In the genomic region with DNA sequence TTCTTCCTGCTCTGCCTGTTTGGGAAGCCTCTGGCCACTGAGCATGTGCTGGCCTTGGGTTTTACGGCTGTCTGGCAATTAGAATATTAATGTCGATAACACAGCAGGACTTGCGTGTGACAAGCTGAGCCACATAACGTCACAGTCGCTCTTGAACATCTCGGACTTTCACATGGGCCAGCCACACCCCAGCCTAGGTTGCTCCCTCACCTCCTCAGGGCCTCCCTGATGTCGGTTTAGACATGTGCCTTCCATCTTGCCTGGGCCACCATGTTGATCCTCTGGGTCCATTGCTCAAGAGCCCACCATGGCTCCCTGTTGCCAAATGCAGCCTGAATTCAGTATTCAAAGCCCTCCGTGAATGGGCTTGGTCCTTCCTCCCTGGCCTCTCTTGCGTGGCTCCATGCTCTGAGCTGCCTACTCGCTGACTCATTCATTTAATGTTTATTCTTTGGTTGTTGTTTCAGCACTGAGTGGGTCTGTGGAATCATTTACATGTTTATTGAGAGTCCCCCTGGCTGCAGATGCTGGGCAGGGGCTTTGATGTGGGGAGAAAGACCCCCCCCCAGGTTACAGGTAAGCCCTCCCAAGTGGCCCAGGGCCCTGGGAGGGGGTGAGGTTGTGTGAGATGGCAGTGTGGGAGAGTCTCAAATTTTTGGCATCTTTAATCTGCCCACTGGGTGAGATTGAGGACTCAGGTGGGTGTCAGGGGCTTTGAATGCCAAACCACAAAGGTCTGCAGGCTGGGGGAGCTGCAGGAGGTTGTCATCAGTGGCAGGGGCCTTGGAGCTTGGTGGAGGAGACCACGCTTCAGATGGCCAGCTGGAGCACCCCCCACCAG, we compare ENCODE assay signal across 1 cellular context.
TF ChIP-seq lines count a peak whose summit lies in the region.

No MANE protein-coding gene starts in this region.

TF ChIP-seq in K562, 482 proteins besides CTCF, POLR2A, EP300 and RAD21 (continued from another document):
- TF ChIP-seq, protein P1, sequence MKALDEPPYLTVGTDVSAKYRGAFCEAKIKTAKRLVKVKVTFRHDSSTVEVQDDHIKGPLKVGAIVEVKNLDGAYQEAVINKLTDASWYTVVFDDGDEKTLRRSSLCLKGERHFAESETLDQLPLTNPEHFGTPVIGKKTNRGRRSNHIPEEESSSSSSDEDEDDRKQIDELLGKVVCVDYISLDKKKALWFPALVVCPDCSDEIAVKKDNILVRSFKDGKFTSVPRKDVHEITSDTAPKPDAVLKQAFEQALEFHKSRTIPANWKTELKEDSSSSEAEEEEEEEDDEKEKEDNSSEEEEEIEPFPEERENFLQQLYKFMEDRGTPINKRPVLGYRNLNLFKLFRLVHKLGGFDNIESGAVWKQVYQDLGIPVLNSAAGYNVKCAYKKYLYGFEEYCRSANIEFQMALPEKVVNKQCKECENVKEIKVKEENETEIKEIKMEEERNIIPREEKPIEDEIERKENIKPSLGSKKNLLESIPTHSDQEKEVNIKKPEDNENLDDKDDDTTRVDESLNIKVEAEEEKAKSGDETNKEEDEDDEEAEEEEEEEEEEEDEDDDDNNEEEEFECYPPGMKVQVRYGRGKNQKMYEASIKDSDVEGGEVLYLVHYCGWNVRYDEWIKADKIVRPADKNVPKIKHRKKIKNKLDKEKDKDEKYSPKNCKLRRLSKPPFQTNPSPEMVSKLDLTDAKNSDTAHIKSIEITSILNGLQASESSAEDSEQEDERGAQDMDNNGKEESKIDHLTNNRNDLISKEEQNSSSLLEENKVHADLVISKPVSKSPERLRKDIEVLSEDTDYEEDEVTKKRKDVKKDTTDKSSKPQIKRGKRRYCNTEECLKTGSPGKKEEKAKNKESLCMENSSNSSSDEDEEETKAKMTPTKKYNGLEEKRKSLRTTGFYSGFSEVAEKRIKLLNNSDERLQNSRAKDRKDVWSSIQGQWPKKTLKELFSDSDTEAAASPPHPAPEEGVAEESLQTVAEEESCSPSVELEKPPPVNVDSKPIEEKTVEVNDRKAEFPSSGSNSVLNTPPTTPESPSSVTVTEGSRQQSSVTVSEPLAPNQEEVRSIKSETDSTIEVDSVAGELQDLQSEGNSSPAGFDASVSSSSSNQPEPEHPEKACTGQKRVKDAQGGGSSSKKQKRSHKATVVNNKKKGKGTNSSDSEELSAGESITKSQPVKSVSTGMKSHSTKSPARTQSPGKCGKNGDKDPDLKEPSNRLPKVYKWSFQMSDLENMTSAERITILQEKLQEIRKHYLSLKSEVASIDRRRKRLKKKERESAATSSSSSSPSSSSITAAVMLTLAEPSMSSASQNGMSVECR (CRISPR knock-in tag; IDR thresholded peaks at IDR 0.05) = no peak
- TF ChIP-seq MAFG (tag; conservative IDR thresholded peaks at IDR 0.05) (peak; percentile 37; the same call in 1 of the 2 replicates), NRF1 (conservative IDR thresholded peaks at IDR 0.05 in 1 of 2, IDR thresholded peaks at IDR 0.05 in 1 of 2) (peak; percentile 60 to 67), NFE2 (IDR thresholded peaks at IDR 0.05; ENCODE audit: low read depth) (peak; percentile 48; the same call in 1 of the 2 replicates), ZNF695 (CRISPR knock-in tag; IDR thresholded peaks at IDR 0.05) (no peak), ZNF316 (IDR thresholded peaks at IDR 0.05) (peak; percentile 83), KLF1 (tag; IDR thresholded peaks at IDR 0.05) (no peak), ZFP36 (IDR thresholded peaks at IDR 0.05; ENCODE audit: low read depth, low read length, partially characterized antibody) (peak; percentile 22), HNRNPLL (IDR thresholded peaks at IDR 0.05; ENCODE audit: low read depth, low read length, poor library complexity, severe bottlenecking) (no peak), C11orf30 (IDR thresholded peaks at IDR 0.05; ENCODE audit: low read depth) (peak; percentile 74)
- TF ChIP-seq, protein P2, sequence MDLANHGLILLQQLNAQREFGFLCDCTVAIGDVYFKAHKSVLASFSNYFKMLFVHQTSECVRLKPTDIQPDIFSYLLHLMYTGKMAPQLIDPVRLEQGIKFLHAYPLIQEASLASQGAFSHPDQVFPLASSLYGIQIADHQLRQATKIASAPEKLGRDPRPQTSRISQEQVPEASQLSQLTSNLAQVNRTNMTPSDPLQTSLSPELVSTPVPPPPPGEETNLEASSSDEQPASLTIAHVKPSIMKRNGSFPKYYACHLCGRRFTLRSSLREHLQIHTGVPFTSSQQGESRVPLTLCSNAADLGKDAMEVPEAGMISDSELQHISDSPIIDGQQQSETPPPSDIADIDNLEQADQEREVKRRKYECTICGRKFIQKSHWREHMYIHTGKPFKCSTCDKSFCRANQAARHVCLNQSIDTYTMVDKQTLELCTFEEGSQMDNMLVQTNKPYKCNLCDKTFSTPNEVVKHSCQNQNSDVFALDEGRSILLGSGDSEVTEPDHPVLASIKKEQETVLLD (IDR thresholded peaks at IDR 0.05) = no peak
